8 cellular contexts compared by ENCODE assay signal in genomic region chr12:110689002-110689600, GRCh38. TPM values are rescaled to one million over a fixed set of nuclear protein-coding genes. Genes with fewer than 3 reads are reported as not detected.
DNase-seq lines count a peak whose midpoint lies in the region; ATAC-seq and TF ChIP-seq lines count a peak whose summit lies in the region.

A gene with protein sequence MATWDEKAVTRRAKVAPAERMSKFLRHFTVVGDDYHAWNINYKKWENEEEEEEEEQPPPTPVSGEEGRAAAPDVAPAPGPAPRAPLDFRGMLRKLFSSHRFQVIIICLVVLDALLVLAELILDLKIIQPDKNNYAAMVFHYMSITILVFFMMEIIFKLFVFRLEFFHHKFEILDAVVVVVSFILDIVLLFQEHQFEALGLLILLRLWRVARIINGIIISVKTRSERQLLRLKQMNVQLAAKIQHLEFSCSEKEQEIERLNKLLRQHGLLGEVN (minus strand): TSS chr12:110689115. CDS start chr12:110683245, 5,870 bp downstream.

- no peaks in the 10 kb centered on the region for H3K9me3 ChIP-seq in muscle layer of duodenum (ENCODE audit: control insufficient read depth in 1 of 2, low read length in 2 of 2)

- H3K4me3 ChIP-seq in muscle layer of duodenum (ENCODE audit: low read depth in 1 of 2, low read length in 2 of 2): peak within 1 kb of the TSS; percentile 53 to 83

- no peak for TF ChIP-seq CTCF in subcutaneous adipose tissue (IDR thresholded peaks at IDR 0.05; ENCODE audit: low read depth)

- DNase-seq in activated CD4-positive, alpha-beta T cell treated with anti-CD3 and anti-CD28 coated beads, Interleukin-2, amount 50 U/mL, for 48 hours: peak; percentile 59 to 66
- DNase-seq in epidermal melanocyte (ENCODE audit: insufficient read length, low spot score) (peak; percentile 70), GDM1 (lab: John Stamatoyannopoulos, UW) (no peak)

- peaks cover 0 to 4% of the 10 kb centered on the region in 2 donors for H3K36me3 ChIP-seq in muscle layer of duodenum (ENCODE audit: control insufficient read depth in 1 of 2, insufficient read depth in 2 of 2, low read length in 2 of 2)

- peaks cover 8 to 19% of the 10 kb centered on the region in 2 donors for H3K4me1 ChIP-seq in muscle layer of duodenum (ENCODE audit: control insufficient read depth in 1 of 2, insufficient read depth in 2 of 2, low read length in 2 of 2)

- ATAC-seq in GM19025 (IDR thresholded peaks at IDR 0.05; ENCODE audit: low read depth, unreplicated experiment) (peak; percentile 25), HG03460 (IDR thresholded peaks at IDR 0.05; ENCODE audit: unreplicated experiment) (peak; percentile 28), HG03565 (IDR thresholded peaks at IDR 0.05; ENCODE audit: unreplicated experiment) (no peak)

- H3K27me3 ChIP-seq in muscle layer of duodenum (ENCODE audit: low read depth, low read length): no peaks in the 10 kb centered on the region

- no peak within 1 kb of the TSS for H3K27ac ChIP-seq in muscle layer of duodenum (ENCODE audit: low read length)

RNA-seq across cellular contexts. Expression of the gene that starts here (rescaled TPM):
- 10 to 100 TPM in 3 of 4 donors, 1 to 10 TPM in 1; 9.6 to 16.5 (median 13.7) TPM for total RNA-seq in subcutaneous adipose tissue
